Comparison of ENCODE assay signal across 8 cellular contexts in the genomic region with DNA sequence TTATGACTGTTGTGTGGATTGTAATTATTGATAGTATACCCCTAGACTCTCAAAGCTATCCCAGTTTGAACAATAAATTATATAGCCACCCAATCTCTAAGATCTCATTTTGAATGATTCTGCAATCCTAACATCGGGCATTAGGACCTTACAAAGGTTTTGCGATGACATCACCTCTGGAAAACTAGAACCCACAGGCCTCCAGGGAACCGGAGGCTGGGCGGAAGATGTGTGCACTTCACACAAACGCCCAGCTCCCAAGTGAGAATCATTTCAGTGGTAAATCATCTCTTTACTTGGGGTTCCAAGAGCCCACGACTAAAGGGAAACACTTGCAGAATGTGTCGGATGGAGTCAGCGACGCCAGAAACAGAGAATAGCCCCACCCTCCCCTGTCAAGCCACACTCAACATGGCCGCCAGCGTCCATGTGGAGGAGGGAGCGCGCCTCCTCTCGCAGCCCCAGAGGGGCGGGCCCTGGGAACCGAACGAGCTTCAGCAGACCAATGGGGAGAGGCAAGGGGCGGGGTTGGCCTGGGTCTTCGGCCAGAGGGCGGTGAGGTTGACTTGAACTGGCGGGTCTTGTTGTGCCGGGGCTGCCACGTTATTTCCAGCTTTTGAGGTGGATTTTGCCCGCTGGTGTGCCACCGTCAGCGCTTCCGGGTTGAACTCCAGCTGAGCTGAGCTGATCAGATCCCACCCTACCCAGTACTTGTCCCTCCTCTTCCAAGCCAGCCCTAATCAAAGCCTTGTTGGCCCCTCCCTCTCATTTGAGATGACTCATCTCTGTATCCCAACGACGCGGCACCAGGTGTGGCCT. TPM values are rescaled to one million over a fixed set of nuclear protein-coding genes. Genes with fewer than 3 reads are reported as not detected.
DNase-seq lines count a peak whose midpoint lies in the region; ATAC-seq and TF ChIP-seq lines count a peak whose summit lies in the region.

No MANE protein-coding gene starts in this region.

- H3K4me2 ChIP-seq in SK-N-SH = peak overlapping the region; percentile 68

- H2AFZ ChIP-seq in SK-N-SH (ENCODE audit: low read depth) = peak overlapping the region; percentile 88

- no peaks in the 10 kb centered on the region for H3K9me2 ChIP-seq in SK-N-SH

- TF ChIP-seq CTCF in GM10248 (IDR thresholded peaks at IDR 0.05; ENCODE audit: control extremely low read depth, extremely low read depth, low read depth, missing control alignments) (no peak), SK-N-SH (IDR thresholded peaks at IDR 0.05) (no peak)

- no peaks in the 10 kb centered on the region for H3K9me3 Mint-ChIP-seq in activated naive CD4-positive, alpha-beta T cell treated with anti-CD3 and anti-CD28 coated beads, Interleukin-2, amount 50 U/mL, for 72 hours

- ATAC-seq in HG02610 (IDR thresholded peaks at IDR 0.05; ENCODE audit: unreplicated experiment) = peak; percentile 98
- peak; percentile 97 to 98 for ATAC-seq in activated naive CD4-positive, alpha-beta T cell treated with anti-CD3 and anti-CD28 coated beads, Interleukin-2, amount 50 U/mL, for 72 hours

- TF ChIP-seq RAD21 in SK-N-SH (IDR thresholded peaks at IDR 0.05; ENCODE audit: low read length) = peak; percentile 32; the same call in 1 of the 2 replicates

- DNase-seq in GM10248 (ENCODE audit: extremely low spot score) (peak; percentile 97), NCI-H1092 (lab: John Stamatoyannopoulos, UW) (peak; percentile 99), SK-N-SH (peak; percentile 96), glomerular endothelial cell (ENCODE audit: extremely low read depth, low read depth, low spot score) (peak; percentile 87), occipital lobe (lab: John Stamatoyannopoulos, UW) (peak; percentile 100)
- DNase-seq in activated naive CD4-positive, alpha-beta T cell treated with anti-CD3 and anti-CD28 coated beads, Interleukin-2, amount 50 U/mL, for 72 hours (ENCODE audit: low spot score in 2 of 2) = peak; percentile 98

- peak in 1 of 2 experiments; percentile 40; a peak in 1 of 4 replicates for TF ChIP-seq EP300 in SK-N-SH (IDR thresholded peaks at IDR 0.05; ENCODE audit: borderline replicate concordance in 1 of 2, low read depth in 1 of 2, low read length in 1 of 2)

- no peaks in the 10 kb centered on the region for H3K36me3 ChIP-seq in SK-N-SH (replicated peaks in 1 of 2; ENCODE audit: control insufficient read depth in 1 of 2, insufficient read depth in 2 of 2, low read length in 1 of 2)

- H3F3A ChIP-seq in SK-N-SH (replicated peaks; ENCODE audit: insufficient read depth) = peaks cover 16% of the 10 kb centered on the region

- peak overlapping the region; percentile 53 to 64 for H3K4me3 ChIP-seq in SK-N-SH (ENCODE audit: low read depth in 2 of 2, low read length in 1 of 2)

- H3K9me3 ChIP-seq in SK-N-SH = no peaks in the 10 kb centered on the region

- POLR2A ChIA-PET in GM10248 (lab: Yijun Ruan, JAX) (interaction anchor here (0.9 to 1.9 kb wide), 3 partner anchors 9 to 395 kb away, joined by 4 to 18 read pairs (median 5); a partner anchor contains a TSS), SK-N-SH (lab: Yijun Ruan, JAX) (interaction anchor here (0.6 to 4.8 kb wide), 8 partner anchors 9 to 637 kb away, joined by 3 to 89 read pairs (median 5); a partner anchor contains a TSS)

- CTCF ChIA-PET in GM10248 (lab: Yijun Ruan, JAX) (interaction anchor here (0.8 to 4.8 kb wide), 8 partner anchors 8 to 444 kb away, joined by 3 to 50 read pairs (median 5); a partner anchor contains a TSS), SK-N-SH (lab: Yijun Ruan, JAX) (interaction anchor here (0.7 to 2.2 kb wide), 7 partner anchors 8 to 1775 kb away, joined by 3 to 15 read pairs (median 3); a partner anchor contains a TSS)

- H3K79me2 ChIP-seq in SK-N-SH (ENCODE audit: insufficient read depth) = no peaks in the 10 kb centered on the region

- peak overlapping the region; percentile 98 to 99 for H3K27ac Mint-ChIP-seq in activated naive CD4-positive, alpha-beta T cell treated with anti-CD3 and anti-CD28 coated beads, Interleukin-2, amount 50 U/mL, for 72 hours

- peak overlapping the region; percentile 86 to 94 for H3K27ac ChIP-seq in SK-N-SH (ENCODE audit: low read depth in 2 of 2, low read length in 1 of 2)
- peak overlapping the region; percentile 94 for H3K27ac ChIP-seq in temporal lobe (ENCODE audit: low read depth, low read length)

- H3K9ac ChIP-seq in SK-N-SH = peak overlapping the region; percentile 74

- no peaks in the 10 kb centered on the region for H3K27me3 ChIP-seq in SK-N-SH (ENCODE audit: insufficient read depth)

- H3K4me1 ChIP-seq in SK-N-SH (ENCODE audit: control insufficient read depth in 1 of 2, insufficient read depth in 2 of 2, low read depth in 1 of 2, low read length in 1 of 2) = no peaks in the 10 kb centered on the region

- 2% methylated on average over 25 of the region's 30 CpGs for WGBS in SK-N-SH (ENCODE audit: low lambda C conversion rate)

- peaks cover 0 to 4% of the 10 kb centered on the region in 2 donors for H3K36me3 Mint-ChIP-seq in activated naive CD4-positive, alpha-beta T cell treated with anti-CD3 and anti-CD28 coated beads, Interleukin-2, amount 50 U/mL, for 72 hours

- no peaks in the 10 kb centered on the region for H4K20me1 ChIP-seq in SK-N-SH (ENCODE audit: insufficient read depth)

TF ChIP-seq in SK-N-SH, 30 proteins besides CTCF, POLR2A, EP300 and RAD21 (continues in another document):
- TF ChIP-seq TCF12 (IDR thresholded peaks at IDR 0.05) = peak; percentile 50; the same call in 1 of the 2 replicates
- no peak; the same call in 1 of the 2 replicates for TF ChIP-seq RXRA (IDR thresholded peaks at IDR 0.05; ENCODE audit: borderline replicate concordance, low read depth)
- TF ChIP-seq RFX5 (IDR thresholded peaks at IDR 0.05; ENCODE audit: low read length) = peak; percentile 76; the same call in 1 of the 2 replicates
- TF ChIP-seq, protein P1, sequence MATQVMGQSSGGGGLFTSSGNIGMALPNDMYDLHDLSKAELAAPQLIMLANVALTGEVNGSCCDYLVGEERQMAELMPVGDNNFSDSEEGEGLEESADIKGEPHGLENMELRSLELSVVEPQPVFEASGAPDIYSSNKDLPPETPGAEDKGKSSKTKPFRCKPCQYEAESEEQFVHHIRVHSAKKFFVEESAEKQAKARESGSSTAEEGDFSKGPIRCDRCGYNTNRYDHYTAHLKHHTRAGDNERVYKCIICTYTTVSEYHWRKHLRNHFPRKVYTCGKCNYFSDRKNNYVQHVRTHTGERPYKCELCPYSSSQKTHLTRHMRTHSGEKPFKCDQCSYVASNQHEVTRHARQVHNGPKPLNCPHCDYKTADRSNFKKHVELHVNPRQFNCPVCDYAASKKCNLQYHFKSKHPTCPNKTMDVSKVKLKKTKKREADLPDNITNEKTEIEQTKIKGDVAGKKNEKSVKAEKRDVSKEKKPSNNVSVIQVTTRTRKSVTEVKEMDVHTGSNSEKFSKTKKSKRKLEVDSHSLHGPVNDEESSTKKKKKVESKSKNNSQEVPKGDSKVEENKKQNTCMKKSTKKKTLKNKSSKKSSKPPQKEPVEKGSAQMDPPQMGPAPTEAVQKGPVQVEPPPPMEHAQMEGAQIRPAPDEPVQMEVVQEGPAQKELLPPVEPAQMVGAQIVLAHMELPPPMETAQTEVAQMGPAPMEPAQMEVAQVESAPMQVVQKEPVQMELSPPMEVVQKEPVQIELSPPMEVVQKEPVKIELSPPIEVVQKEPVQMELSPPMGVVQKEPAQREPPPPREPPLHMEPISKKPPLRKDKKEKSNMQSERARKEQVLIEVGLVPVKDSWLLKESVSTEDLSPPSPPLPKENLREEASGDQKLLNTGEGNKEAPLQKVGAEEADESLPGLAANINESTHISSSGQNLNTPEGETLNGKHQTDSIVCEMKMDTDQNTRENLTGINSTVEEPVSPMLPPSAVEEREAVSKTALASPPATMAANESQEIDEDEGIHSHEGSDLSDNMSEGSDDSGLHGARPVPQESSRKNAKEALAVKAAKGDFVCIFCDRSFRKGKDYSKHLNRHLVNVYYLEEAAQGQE (IDR thresholded peaks at IDR 0.05; ENCODE audit: low read depth, low read length) = no peak
- TF ChIP-seq, protein P2, sequence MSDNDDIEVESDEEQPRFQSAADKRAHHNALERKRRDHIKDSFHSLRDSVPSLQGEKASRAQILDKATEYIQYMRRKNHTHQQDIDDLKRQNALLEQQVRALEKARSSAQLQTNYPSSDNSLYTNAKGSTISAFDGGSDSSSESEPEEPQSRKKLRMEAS (IDR thresholded peaks at IDR 0.05; ENCODE audit: low read depth) = peak; percentile 92
- TF ChIP-seq MXI1 (IDR thresholded peaks at IDR 0.05; ENCODE audit: low read depth, low read length) = peak; percentile 98
- TF ChIP-seq, protein P3, sequence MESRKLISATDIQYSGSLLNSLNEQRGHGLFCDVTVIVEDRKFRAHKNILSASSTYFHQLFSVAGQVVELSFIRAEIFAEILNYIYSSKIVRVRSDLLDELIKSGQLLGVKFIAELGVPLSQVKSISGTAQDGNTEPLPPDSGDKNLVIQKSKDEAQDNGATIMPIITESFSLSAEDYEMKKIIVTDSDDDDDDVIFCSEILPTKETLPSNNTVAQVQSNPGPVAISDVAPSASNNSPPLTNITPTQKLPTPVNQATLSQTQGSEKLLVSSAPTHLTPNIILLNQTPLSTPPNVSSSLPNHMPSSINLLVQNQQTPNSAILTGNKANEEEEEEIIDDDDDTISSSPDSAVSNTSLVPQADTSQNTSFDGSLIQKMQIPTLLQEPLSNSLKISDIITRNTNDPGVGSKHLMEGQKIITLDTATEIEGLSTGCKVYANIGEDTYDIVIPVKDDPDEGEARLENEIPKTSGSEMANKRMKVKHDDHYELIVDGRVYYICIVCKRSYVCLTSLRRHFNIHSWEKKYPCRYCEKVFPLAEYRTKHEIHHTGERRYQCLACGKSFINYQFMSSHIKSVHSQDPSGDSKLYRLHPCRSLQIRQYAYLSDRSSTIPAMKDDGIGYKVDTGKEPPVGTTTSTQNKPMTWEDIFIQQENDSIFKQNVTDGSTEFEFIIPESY (IDR thresholded peaks at IDR 0.05; ENCODE audit: borderline replicate concordance, low read depth) = no peak
- TF ChIP-seq POLR2AphosphoS5 (IDR thresholded peaks at IDR 0.05; ENCODE audit: low read depth, low read length) = peak; percentile 78
- no peak for TF ChIP-seq NRF1 (IDR thresholded peaks at IDR 0.05; ENCODE audit: low read depth, low read length)

RNA-seq across cellular contexts. Expression of a gene that starts 8.4 kb away (rescaled TPM):
- 28.3 and 29.2 TPM in 2 replicates for polyA plus RNA-seq in SK-N-SH (2012; rRNA removed)
- 36.1 and 43.7 TPM in 2 replicates for polyA plus RNA-seq in SK-N-SH (2012; cell fraction: cytosol; rRNA removed)
- 9.6 and 13.6 TPM in 2 replicates for polyA plus RNA-seq in SK-N-SH (2012; cell fraction: nucleus; rRNA removed)
- total RNA-seq in activated naive CD4-positive, alpha-beta T cell treated with anti-CD3 and anti-CD28 coated beads, Interleukin-2, amount 50 U/mL, for 72 hours = 10 to 100 TPM; 24.0 to 41.9 TPM
- total RNA-seq in glomerular endothelial cell (31.7 and 45.2 TPM in 2 replicates), occipital lobe (24.3 TPM), temporal lobe (13.0 TPM)

RNA-seq across cellular contexts. Expression of a gene that starts 18.4 kb away (rescaled TPM):
- 39.1 and 48.8 TPM in 2 replicates for polyA plus RNA-seq in SK-N-SH (2012; rRNA removed)
- 70.7 and 85.3 TPM in 2 replicates for polyA plus RNA-seq in SK-N-SH (2012; cell fraction: cytosol; rRNA removed)
- 15.7 and 31.3 TPM in 2 replicates for polyA plus RNA-seq in SK-N-SH (2012; cell fraction: nucleus; rRNA removed)
- total RNA-seq in activated naive CD4-positive, alpha-beta T cell treated with anti-CD3 and anti-CD28 coated beads, Interleukin-2, amount 50 U/mL, for 72 hours = 10 to 100 TPM; 66.3 TPM
- total RNA-seq in glomerular endothelial cell (182 and 235 TPM in 2 replicates), occipital lobe (356 TPM), temporal lobe (164 TPM)

Comparison
In these comparisons a context has a peak if more than half of its experiments do, and no peak if none do; other contexts are left out.
1. Peak in every context shown above with its lines: DNase-seq, ATAC-seq, H3K4me3 ChIP-seq and H3K27ac ChIP-seq.